ENCODE assay signal across 1 cellular context in the genomic region with DNA sequence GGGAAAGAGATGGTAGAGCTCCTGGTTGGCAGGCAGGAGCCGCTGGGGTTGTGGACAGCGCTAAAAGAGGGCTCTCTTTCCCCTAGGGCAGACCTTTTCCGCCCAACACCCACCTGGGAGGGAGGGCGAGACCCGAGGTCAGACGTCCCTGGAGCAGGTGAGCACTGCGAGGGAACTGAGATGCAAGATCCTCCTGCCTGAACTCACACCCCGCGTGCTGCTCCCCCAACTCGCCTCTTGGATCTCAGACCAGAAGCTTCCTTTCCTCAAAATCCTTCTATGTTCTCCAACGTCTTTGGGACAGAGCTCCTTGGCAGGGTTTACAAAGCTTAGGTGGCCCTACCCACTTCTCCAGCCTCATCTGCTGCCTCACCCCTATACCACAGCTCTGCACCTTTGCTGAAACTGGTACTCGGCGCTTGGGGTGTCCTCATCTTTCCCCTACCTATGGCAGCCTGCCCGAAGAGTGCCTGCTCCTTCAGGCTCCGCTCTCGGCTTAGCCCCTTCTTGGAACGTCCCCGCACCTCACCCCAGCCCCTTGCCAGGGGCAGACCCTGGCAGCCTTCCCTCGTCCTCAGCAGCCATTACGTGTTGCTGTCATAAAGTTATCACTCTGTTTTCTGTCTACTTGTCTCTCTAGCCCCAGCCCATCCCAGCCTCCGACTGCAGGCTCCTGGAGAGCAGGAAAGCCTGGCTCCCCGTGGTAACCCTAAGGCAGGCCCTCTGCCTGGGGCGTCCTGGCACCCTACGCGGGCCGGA.
TF ChIP-seq lines count a peak whose summit lies in the region.

No MANE protein-coding gene starts in this region.

TF ChIP-seq in K562, 482 proteins besides CTCF, POLR2A, EP300 and RAD21:
- TF ChIP-seq ILK (tag; IDR thresholded peaks at IDR 0.05; ENCODE audit: borderline replicate concordance, low read depth) (no peak), TAF1 (IDR thresholded peaks at IDR 0.05; ENCODE audit: control insufficient read depth, extremely low read depth, insufficient read depth, low read length, severe bottlenecking) (no peak), TARDBP (IDR thresholded peaks at IDR 0.05) (no peak), STAT5A (IDR thresholded peaks at IDR 0.05; ENCODE audit: borderline replicate concordance, low read length) (no peak), SNIP1 (IDR thresholded peaks at IDR 0.05; ENCODE audit: low read depth) (no peak), ZNF175 (CRISPR knock-in tag; IDR thresholded peaks at IDR 0.05; ENCODE audit: low read depth) (no peak), ATF1 (CRISPR knock-in tag; IDR thresholded peaks at IDR 0.05) (no peak), ATF1 (tag; IDR thresholded peaks at IDR 0.05) (no peak), TOE1 (IDR thresholded peaks at IDR 0.05; ENCODE audit: borderline replicate concordance) (no peak), TOE1 (CRISPR knock-in tag; IDR thresholded peaks at IDR 0.05; ENCODE audit: borderline replicate concordance, low read depth) (no peak), DNMT1 (IDR thresholded peaks at IDR 0.05) (no peak), ZNF77 (CRISPR knock-in tag; IDR thresholded peaks at IDR 0.05) (no peak), ELF4 (CRISPR knock-in tag; IDR thresholded peaks at IDR 0.05) (no peak), ZNF644 (tag; IDR thresholded peaks at IDR 0.05; ENCODE audit: low read depth) (no peak), MCM5 (IDR thresholded peaks at IDR 0.05; ENCODE audit: low read depth) (no peak), ETV5 (CRISPR knock-in tag; IDR thresholded peaks at IDR 0.05; ENCODE audit: low read depth) (no peak), SMARCC2 (IDR thresholded peaks at IDR 0.05; ENCODE audit: low read depth) (no peak)
- TF ChIP-seq, protein P1, sequence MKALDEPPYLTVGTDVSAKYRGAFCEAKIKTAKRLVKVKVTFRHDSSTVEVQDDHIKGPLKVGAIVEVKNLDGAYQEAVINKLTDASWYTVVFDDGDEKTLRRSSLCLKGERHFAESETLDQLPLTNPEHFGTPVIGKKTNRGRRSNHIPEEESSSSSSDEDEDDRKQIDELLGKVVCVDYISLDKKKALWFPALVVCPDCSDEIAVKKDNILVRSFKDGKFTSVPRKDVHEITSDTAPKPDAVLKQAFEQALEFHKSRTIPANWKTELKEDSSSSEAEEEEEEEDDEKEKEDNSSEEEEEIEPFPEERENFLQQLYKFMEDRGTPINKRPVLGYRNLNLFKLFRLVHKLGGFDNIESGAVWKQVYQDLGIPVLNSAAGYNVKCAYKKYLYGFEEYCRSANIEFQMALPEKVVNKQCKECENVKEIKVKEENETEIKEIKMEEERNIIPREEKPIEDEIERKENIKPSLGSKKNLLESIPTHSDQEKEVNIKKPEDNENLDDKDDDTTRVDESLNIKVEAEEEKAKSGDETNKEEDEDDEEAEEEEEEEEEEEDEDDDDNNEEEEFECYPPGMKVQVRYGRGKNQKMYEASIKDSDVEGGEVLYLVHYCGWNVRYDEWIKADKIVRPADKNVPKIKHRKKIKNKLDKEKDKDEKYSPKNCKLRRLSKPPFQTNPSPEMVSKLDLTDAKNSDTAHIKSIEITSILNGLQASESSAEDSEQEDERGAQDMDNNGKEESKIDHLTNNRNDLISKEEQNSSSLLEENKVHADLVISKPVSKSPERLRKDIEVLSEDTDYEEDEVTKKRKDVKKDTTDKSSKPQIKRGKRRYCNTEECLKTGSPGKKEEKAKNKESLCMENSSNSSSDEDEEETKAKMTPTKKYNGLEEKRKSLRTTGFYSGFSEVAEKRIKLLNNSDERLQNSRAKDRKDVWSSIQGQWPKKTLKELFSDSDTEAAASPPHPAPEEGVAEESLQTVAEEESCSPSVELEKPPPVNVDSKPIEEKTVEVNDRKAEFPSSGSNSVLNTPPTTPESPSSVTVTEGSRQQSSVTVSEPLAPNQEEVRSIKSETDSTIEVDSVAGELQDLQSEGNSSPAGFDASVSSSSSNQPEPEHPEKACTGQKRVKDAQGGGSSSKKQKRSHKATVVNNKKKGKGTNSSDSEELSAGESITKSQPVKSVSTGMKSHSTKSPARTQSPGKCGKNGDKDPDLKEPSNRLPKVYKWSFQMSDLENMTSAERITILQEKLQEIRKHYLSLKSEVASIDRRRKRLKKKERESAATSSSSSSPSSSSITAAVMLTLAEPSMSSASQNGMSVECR (CRISPR knock-in tag; IDR thresholded peaks at IDR 0.05): no peak
- TF ChIP-seq, protein P2, sequence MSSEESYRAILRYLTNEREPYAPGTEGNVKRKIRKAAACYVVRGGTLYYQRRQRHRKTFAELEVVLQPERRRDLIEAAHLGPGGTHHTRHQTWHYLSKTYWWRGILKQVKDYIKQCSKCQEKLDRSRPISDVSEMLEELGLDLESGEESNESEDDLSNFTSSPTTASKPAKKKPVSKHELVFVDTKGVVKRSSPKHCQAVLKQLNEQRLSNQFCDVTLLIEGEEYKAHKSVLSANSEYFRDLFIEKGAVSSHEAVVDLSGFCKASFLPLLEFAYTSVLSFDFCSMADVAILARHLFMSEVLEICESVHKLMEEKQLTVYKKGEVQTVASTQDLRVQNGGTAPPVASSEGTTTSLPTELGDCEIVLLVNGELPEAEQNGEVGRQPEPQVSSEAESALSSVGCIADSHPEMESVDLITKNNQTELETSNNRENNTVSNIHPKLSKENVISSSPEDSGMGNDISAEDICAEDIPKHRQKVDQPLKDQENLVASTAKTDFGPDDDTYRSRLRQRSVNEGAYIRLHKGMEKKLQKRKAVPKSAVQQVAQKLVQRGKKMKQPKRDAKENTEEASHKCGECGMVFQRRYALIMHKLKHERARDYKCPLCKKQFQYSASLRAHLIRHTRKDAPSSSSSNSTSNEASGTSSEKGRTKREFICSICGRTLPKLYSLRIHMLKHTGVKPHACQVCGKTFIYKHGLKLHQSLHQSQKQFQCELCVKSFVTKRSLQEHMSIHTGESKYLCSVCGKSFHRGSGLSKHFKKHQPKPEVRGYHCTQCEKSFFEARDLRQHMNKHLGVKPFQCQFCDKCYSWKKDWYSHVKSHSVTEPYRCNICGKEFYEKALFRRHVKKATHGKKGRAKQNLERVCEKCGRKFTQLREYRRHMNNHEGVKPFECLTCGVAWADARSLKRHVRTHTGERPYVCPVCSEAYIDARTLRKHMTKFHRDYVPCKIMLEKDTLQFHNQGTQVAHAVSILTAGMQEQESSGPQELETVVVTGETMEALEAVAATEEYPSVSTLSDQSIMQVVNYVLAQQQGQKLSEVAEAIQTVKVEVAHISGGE (CRISPR knock-in tag; IDR thresholded peaks at IDR 0.05): no peak
